Comparison of ENCODE assay signal across 14 cellular contexts in genomic region chr22:47564158-47564450, GRCh38.
A peak's percentile ranks its signal among the peaks of the same experiment; 100 is the strongest.
DNase-seq lines count a peak whose midpoint lies in the region; ATAC-seq and TF ChIP-seq lines count a peak whose summit lies in the region.
"Had no signal": no experiment of that assay in that cellular context is flagged by ENCODE, and none has a peak within 500 bp of the region (broad histone marks: within the 10 kb centered on the region; RNA-seq: fewer than 3 reads in every experiment).

No MANE protein-coding gene starts in this region.

- no peak for TF ChIP-seq EP300 in esophagus muscularis mucosa (IDR thresholded peaks at IDR 0.05)

- in situ Hi-C loops in ACHN (cut with HindIII; ENCODE audit: low pct_ligation_motif_present, low pct_unique_long_range_greater_than_20kb, low sequenced_read_pairs), result no loop called here

- ATAC-seq in Right ventricle myocardium superior (ENCODE audit: poor library complexity) (no peak), GM18520 (IDR thresholded peaks at IDR 0.05; ENCODE audit: unreplicated experiment) (no peak)
- ATAC-seq: CD8-positive, alpha-beta T cell; HepG2 had no signal

- H3K9me3 ChIP-seq in right atrium auricular region (no peaks in the 10 kb centered on the region), esophagus muscularis mucosa (no peaks in the 10 kb centered on the region)
- H3K9me3 ChIP-seq: HAP-1 had no signal

- 66% methylated on average over 10 of the region's 12 CpGs for WGBS in esophagus muscularis mucosa

- H3K4me1 ChIP-seq in right atrium auricular region, result no peaks in the 10 kb centered on the region
- H3K4me1 ChIP-seq in esophagus muscularis mucosa, result peaks cover 0 to 12% (median 8%) of the 10 kb centered on the region in 4 donors
- H3K4me1 ChIP-seq: HAP-1 had no signal

- H3K27me3 ChIP-seq in right atrium auricular region (no peaks in the 10 kb centered on the region), esophagus muscularis mucosa (peaks cover 0 to 52% (median 0%) of the 10 kb centered on the region in 4 donors)

- DNase-seq in right atrium auricular region (ENCODE audit: low spot score), result peak; percentile 26
- DNase-seq in Right ventricle myocardium superior, result no peak
- peak; percentile 70 for DNase-seq in esophagus muscularis mucosa (ENCODE audit: extremely low spot score)
- DNase-seq in retina, result peak; percentile 25
- DNase-seq in ACHN, result no peak
- DNase-seq: AML-193, Calu3, DMS79 treated with DMSO at 0.1 percent for 48 hours, GF-D8, GM23248 had no signal

- TF ChIP-seq CTCF in right atrium auricular region (IDR thresholded peaks at IDR 0.05) (no peak), esophagus muscularis mucosa (IDR thresholded peaks at IDR 0.05) (no peak)

- intact Hi-C loops in Right ventricle myocardium superior (cut with DNase I), result no loop called here
- intact Hi-C loops in esophagus muscularis mucosa (cut with DNase I), result no loop called here

- no peak for TF ChIP-seq POLR2A in esophagus muscularis mucosa (IDR thresholded peaks at IDR 0.05; ENCODE audit: low read depth)

- H3K36me3 ChIP-seq in right atrium auricular region (no peaks in the 10 kb centered on the region), esophagus muscularis mucosa (no peaks in the 10 kb centered on the region)
- H3K36me3 ChIP-seq: HAP-1 had no signal

- no peak overlapping the region for H3K4me3 ChIP-seq in right atrium auricular region
- no peak overlapping the region for H3K4me3 ChIP-seq in esophagus muscularis mucosa
- H3K4me3 ChIP-seq: GM23248, HAP-1 had no signal

- H3K27ac ChIP-seq in right atrium auricular region (no peak overlapping the region), esophagus muscularis mucosa (replicated peaks in 1 of 4) (no peak overlapping the region)
- H3K27ac ChIP-seq: GM23248 had no signal

Comparison
In these comparisons a context has a peak if more than half of its experiments do, and no peak if none do; other contexts are left out.
1. DNase-seq: peak in right atrium auricular region (single experiment), esophagus muscularis mucosa (single experiment) and retina (single experiment); none in Right ventricle myocardium superior (single experiment) and ACHN (single experiment).